Comparison of ENCODE assay signal across 21 cellular contexts in genomic region chr10:58554316-58554715, GRCh38. TPM values are rescaled to one million over a fixed set of nuclear protein-coding genes. Genes with fewer than 3 reads are reported as not detected.
DNase-seq lines count a peak whose midpoint lies in the region; ATAC-seq and TF ChIP-seq lines count a peak whose summit lies in the region.
"Had no signal": no experiment of that assay in that cellular context is flagged by ENCODE, and none has a peak within 500 bp of the region (broad histone marks: within the 10 kb centered on the region; RNA-seq: fewer than 3 reads in every experiment).

No MANE protein-coding gene starts in this region.

- ATAC-seq in PC-3, result peak; percentile 40
- ATAC-seq: GM12878 had no signal

- peaks cover 22% of the 10 kb centered on the region for H3K4me1 ChIP-seq in PC-3 (ENCODE audit: insufficient read depth, low read length)

- H3K27me3 ChIP-seq in PC-3 (ENCODE audit: low read length), result no peaks in the 10 kb centered on the region

- H3K27ac Mint-ChIP-seq in Calu3 (ENCODE audit: unreplicated experiment) (peak overlapping the region; percentile 89), osteocyte (ENCODE audit: unreplicated experiment) (peak overlapping the region; percentile 51), mesothelial cell of epicardium (no peak overlapping the region)
- H3K27ac Mint-ChIP-seq: CD8-positive, alpha-beta memory T cell; HFFc6 had no signal

- intact Hi-C loops in Calu3 (cut with micrococcal nuclease; ENCODE audit: unreplicated experiment) (loop anchor here (2.0 to 10.0 kb wide), 2 partner anchors 36 to 110 kb away; no protein-coding TSS in a partner anchor), PC-3 (cut with micrococcal nuclease) (no loop called here)

- CTCF ChIA-PET in Calu3 (lab: Charles Lee), result interaction anchor here (0.8 to 1.6 kb wide), 5 partner anchors 23 to 870 kb away, joined by 3 to 6 read pairs (median 4); no protein-coding TSS in a partner anchor
- CTCF ChIA-PET in PC-3 (lab: Charles Lee), result no interaction called here

- no peaks in the 10 kb centered on the region for H3K9me2 ChIP-seq in PC-3 (replicated peaks; ENCODE audit: low read length)

- POLR2A ChIA-PET in PC-3 (lab: Charles Lee; ENCODE audit: unreplicated experiment), result no interaction called here

- H3K4me1 Mint-ChIP-seq in Calu3 (ENCODE audit: low read depth, unreplicated experiment) (peaks cover 58% of the 10 kb centered on the region), osteocyte (ENCODE audit: unreplicated experiment) (peaks cover 37% of the 10 kb centered on the region), mesothelial cell of epicardium (no peaks in the 10 kb centered on the region)
- H3K4me1 Mint-ChIP-seq: CD8-positive, alpha-beta memory T cell had no signal

- H3K9me3 Mint-ChIP-seq in Calu3 (ENCODE audit: low read depth, unreplicated experiment) (no peaks in the 10 kb centered on the region), osteocyte (ENCODE audit: unreplicated experiment) (peaks cover 15% of the 10 kb centered on the region), mesothelial cell of epicardium (peaks cover 30% of the 10 kb centered on the region)

- H3K4me2 ChIP-seq in PC-3 (ENCODE audit: low read length), result no peak overlapping the region

- no peak overlapping the region for H3K27ac ChIP-seq in PC-3 (ENCODE audit: low read length)

- H3K9me3 ChIP-seq in PC-3 (ENCODE audit: low read length), result peaks cover 12% of the 10 kb centered on the region; the same call in 1 of the 2 replicates

- H2AFZ ChIP-seq in PC-3 (ENCODE audit: low read length), result no peak overlapping the region

- DNase-seq in Calu3 (no peak), PC-3 (no peak), foreskin melanocyte (peak; percentile 37), osteocyte (ENCODE audit: extremely low spot score, unreplicated experiment) (no peak), NCI-H146 treated with DMSO at 0.1 percent for 48 hours (lab: John Stamatoyannopoulos, UW; ENCODE audit: unreplicated experiment) (no peak), mesothelial cell of epicardium (ENCODE audit: low spot score in 2 of 2, unreplicated experiment in 2 of 2) (no peak)
- no peak for DNase-seq in activated T-cell treated with anti-CD3 and anti-CD28 coated beads, Interleukin-2, amount 50 U/mL, for 1 hour
- DNase-seq: C1 segment of cervical spinal cord; CD8-positive, alpha-beta memory T cell; DND-41; GF-D8; H7; HFFc6; KBM-7; MV-4-11; NCI-H1417; NCI-H2029; NCI-H345; NCI-H524 treated with DMSO at 0.1 percent for 48 hours; RPMI8226 had no signal

- H3K27me3 Mint-ChIP-seq in Calu3 (ENCODE audit: unreplicated experiment), result no peaks in the 10 kb centered on the region
- no peaks in the 10 kb centered on the region for H3K27me3 Mint-ChIP-seq in osteocyte (ENCODE audit: unreplicated experiment)
- no peaks in the 10 kb centered on the region for H3K27me3 Mint-ChIP-seq in mesothelial cell of epicardium (ENCODE audit: low read depth)
- H3K27me3 Mint-ChIP-seq: CD8-positive, alpha-beta memory T cell had no signal

- no peak for TF ChIP-seq CTCF in Calu3 (IDR thresholded peaks at IDR 0.05; ENCODE audit: unreplicated experiment)
- no peak for TF ChIP-seq CTCF in PC-3 (conservative IDR thresholded peaks at IDR 0.05; ENCODE audit: low read depth, low read length)
- no peak for TF ChIP-seq CTCF in osteocyte (IDR thresholded peaks at IDR 0.05)
- TF ChIP-seq CTCF in mesothelial cell of epicardium (IDR thresholded peaks at IDR 0.05; ENCODE audit: unreplicated experiment), result no peak

- BruUV-seq in Calu3 (replicated peaks; lab: Mats Ljungman, UMichigan) (no TSS peak), PC-3 (replicated peaks; lab: Mats Ljungman, UMichigan) (no TSS peak)

- H3K4me3 Mint-ChIP-seq in Calu3 (ENCODE audit: low read depth, unreplicated experiment) (peak overlapping the region; percentile 32), osteocyte (ENCODE audit: unreplicated experiment) (no peak overlapping the region), mesothelial cell of epicardium (no peak overlapping the region)
- H3K4me3 Mint-ChIP-seq: CD8-positive, alpha-beta memory T cell; HFFc6 had no signal

- no peaks in the 10 kb centered on the region for H4K20me1 ChIP-seq in PC-3 (ENCODE audit: low read length)

- peaks cover 9% of the 10 kb centered on the region; the same call in 1 of the 2 replicates for H3K36me3 ChIP-seq in PC-3 (ENCODE audit: low read depth, low read length)

- no peak overlapping the region for H3K9ac ChIP-seq in PC-3 (ENCODE audit: low read length)

- H3F3A ChIP-seq in PC-3 (ENCODE audit: low read length, unreplicated experiment), result no peaks in the 10 kb centered on the region

- H3K79me2 ChIP-seq in PC-3 (ENCODE audit: low read length), result peaks cover 40% of the 10 kb centered on the region

- H3K4me3 ChIP-seq in PC-3 (ENCODE audit: low read length), result no peak overlapping the region
- H3K4me3 ChIP-seq: GM12878 had no signal

- no peaks in the 10 kb centered on the region for H3K36me3 Mint-ChIP-seq in Calu3 (ENCODE audit: insufficient read depth, unreplicated experiment)
- H3K36me3 Mint-ChIP-seq in osteocyte (ENCODE audit: unreplicated experiment), result peaks cover 10% of the 10 kb centered on the region
- peaks cover 13% of the 10 kb centered on the region for H3K36me3 Mint-ChIP-seq in mesothelial cell of epicardium
- H3K36me3 Mint-ChIP-seq: CD8-positive, alpha-beta memory T cell had no signal

RNA-seq across cellular contexts. Expression of gene BICC1, which starts 41.6 kb away (rescaled TPM):
- 58.0 and 70.2 TPM in 2 replicates for total RNA-seq in Calu3 (2022)
- 11.9 and 13.9 TPM in 2 replicates for total RNA-seq in PC-3 (2014; rRNA removed)
- total RNA-seq in osteocyte, result 39.4 and 41.0 TPM in 2 replicates
- 8.7 to 9.9 TPM (median 9.3 TPM) in 3 replicates for total RNA-seq in mesothelial cell of epicardium
- total RNA-seq: CD8-positive, alpha-beta memory T cell had no signal
